In genomic region chr1:64038119-64038518, GRCh38 we compare ENCODE assay signal across 15 cellular contexts.
DNase-seq lines count a peak whose midpoint lies in the region; ATAC-seq and TF ChIP-seq lines count a peak whose summit lies in the region.
"Had no signal": no experiment of that assay in that cellular context is flagged by ENCODE, and none has a peak within 500 bp of the region (broad histone marks: within the 10 kb centered on the region; RNA-seq: fewer than 3 reads in every experiment).

No MANE protein-coding gene starts in this region.

- intact Hi-C loops in Right ventricle myocardium superior (cut with DNase I): no loop called here
- intact Hi-C loops in aorta (cut with DNase I): loop anchor here in 1 of 2 donors (5.0 kb wide), 1 partner anchor 61 kb away; no protein-coding TSS in a partner anchor
- intact Hi-C loops in activated CD8-positive, alpha-beta T cell treated with anti-CD3 and anti-CD28 coated beads for 36 hours (cut with micrococcal nuclease): no loop called here
- intact Hi-C loops in activated naive CD4-positive, alpha-beta T cell treated with anti-CD3 and anti-CD28 coated beads for 36 hours (cut with micrococcal nuclease): no loop called here

- WGBS in endodermal cell (ENCODE audit: insufficient coverage in 1 of 2, insufficient read length in 1 of 2), 2 experiments: 93 to 100% methylated on average over 1 to 4 of the region's 4 CpGs
- 14 to 27% methylated on average over 4 of the region's 4 CpGs for WGBS in aorta, 2 donors

- peak overlapping the region; percentile 68 for H3K27ac ChIP-seq in cardiac muscle cell
- no peak overlapping the region for H3K27ac ChIP-seq in endodermal cell (ENCODE audit: low read depth, low read length)
- H3K27ac ChIP-seq in aorta (ENCODE audit: low read depth in 1 of 2, low read length in 2 of 2): peak overlapping the region; percentile 9 to 16

- H3K9ac ChIP-seq in endodermal cell (ENCODE audit: extremely low read depth, low read length, poor library complexity, severe bottlenecking): no peak overlapping the region

- DNase-seq in cardiac muscle cell (ENCODE audit: low read depth in 1 of 2, low spot score in 1 of 2): peak; percentile 85
- no peak for DNase-seq in Right ventricle myocardium superior
- no peak for DNase-seq in endodermal cell
- no peak for DNase-seq in mesothelial cell of epicardium (ENCODE audit: low spot score in 2 of 2, unreplicated experiment in 2 of 2)
- DNase-seq in aorta: no peak
- DNase-seq in activated CD8-positive, alpha-beta T cell treated with anti-CD3 and anti-CD28 coated beads for 36 hours: no peak
- DNase-seq in G401 (ENCODE audit: low spot score): no peak
- no peak for DNase-seq in activated naive CD4-positive, alpha-beta T cell treated with anti-CD3 and anti-CD28 coated beads for 36 hours
- DNase-seq: DND-41, hippocampal formation, NCI-H1092 treated with DMSO at 0.1 percent for 48 hours, NCI-H2107, NCI-H82, upper lobe of left lung had no signal

- H3K36me3 ChIP-seq in cardiac muscle cell (no peaks in the 10 kb centered on the region), endodermal cell (ENCODE audit: control insufficient read depth, insufficient read depth, low read length) (no peaks in the 10 kb centered on the region), aorta (ENCODE audit: control insufficient read depth in 1 of 2, insufficient read depth in 2 of 2, low read length in 1 of 2) (no peaks in the 10 kb centered on the region)
- H3K36me3 ChIP-seq: upper lobe of left lung had no signal

- TF ChIP-seq CTCF in cardiac muscle cell (IDR thresholded peaks at IDR 0.05; ENCODE audit: low read depth, low read length) (no peak), endodermal cell (conservative IDR thresholded peaks at IDR 0.05) (no peak), mesothelial cell of epicardium (IDR thresholded peaks at IDR 0.05; ENCODE audit: unreplicated experiment) (no peak)
- TF ChIP-seq CTCF in activated CD8-positive, alpha-beta T cell treated with anti-CD3 and anti-CD28 coated beads for 36 hours (IDR thresholded peaks at IDR 0.05): no peak

- POLR2A ChIA-PET in activated CD8-positive, alpha-beta T cell treated with anti-CD3 and anti-CD28 coated beads for 36 hours (lab: Charles Lee): no interaction called here

- peaks cover 30% of the 10 kb centered on the region for H3K4me1 Mint-ChIP-seq in endodermal cell
- H3K4me1 Mint-ChIP-seq in mesothelial cell of epicardium: peaks cover 74% of the 10 kb centered on the region
- H3K4me1 Mint-ChIP-seq in activated CD8-positive, alpha-beta T cell treated with anti-CD3 and anti-CD28 coated beads for 36 hours (ENCODE audit: low read depth): no peaks in the 10 kb centered on the region
- H3K4me1 Mint-ChIP-seq in activated naive CD4-positive, alpha-beta T cell treated with anti-CD3 and anti-CD28 coated beads for 36 hours (ENCODE audit: low read depth): no peaks in the 10 kb centered on the region

- H3K4me3 ChIP-seq in cardiac muscle cell (no peak overlapping the region), endodermal cell (ENCODE audit: low read length) (no peak overlapping the region), aorta (ENCODE audit: low read length in 2 of 2) (no peak overlapping the region)
- H3K4me3 ChIP-seq: K562, upper lobe of left lung had no signal

- H3K4me3 Mint-ChIP-seq in endodermal cell (no peak overlapping the region), mesothelial cell of epicardium (no peak overlapping the region)
- no peak overlapping the region for H3K4me3 Mint-ChIP-seq in activated CD8-positive, alpha-beta T cell treated with anti-CD3 and anti-CD28 coated beads for 36 hours
- H3K4me3 Mint-ChIP-seq in activated naive CD4-positive, alpha-beta T cell treated with anti-CD3 and anti-CD28 coated beads for 36 hours: no peak overlapping the region

- in situ Hi-C loops in G401 (cut with HindIII; ENCODE audit: low sequenced_read_pairs): no loop called here

- H3K9me3 ChIP-seq in cardiac muscle cell (ENCODE audit: low read depth) (no peaks in the 10 kb centered on the region), endodermal cell (ENCODE audit: control insufficient read depth, low read length) (no peaks in the 10 kb centered on the region), aorta (ENCODE audit: control insufficient read depth, low read length) (no peaks in the 10 kb centered on the region)
- H3K9me3 ChIP-seq: upper lobe of left lung had no signal

- H3K27me3 ChIP-seq in cardiac muscle cell (no peaks in the 10 kb centered on the region), endodermal cell (ENCODE audit: control insufficient read depth, insufficient read depth, low read length, poor library complexity, severe bottlenecking) (no peaks in the 10 kb centered on the region), aorta (ENCODE audit: control insufficient read depth in 1 of 2, insufficient read depth in 2 of 2, low read length in 1 of 2) (no peaks in the 10 kb centered on the region)
- H3K27me3 ChIP-seq: upper lobe of left lung had no signal

- CTCF ChIA-PET in activated CD8-positive, alpha-beta T cell treated with anti-CD3 and anti-CD28 coated beads for 36 hours (lab: Charles Lee): no interaction called here
- CTCF ChIA-PET in activated naive CD4-positive, alpha-beta T cell treated with anti-CD3 and anti-CD28 coated beads for 36 hours (lab: Charles Lee): no interaction called here

- H3K4me1 ChIP-seq in cardiac muscle cell (ENCODE audit: low read depth) (peaks cover 44% of the 10 kb centered on the region), endodermal cell (ENCODE audit: control insufficient read depth, insufficient read depth, low read length) (no peaks in the 10 kb centered on the region), aorta (ENCODE audit: control insufficient read depth in 1 of 2, insufficient read depth in 2 of 2, low read length in 2 of 2) (peaks cover 22 to 26% of the 10 kb centered on the region in 2 donors)

- H3K27me3 Mint-ChIP-seq in endodermal cell (ENCODE audit: insufficient read depth) (no peaks in the 10 kb centered on the region), mesothelial cell of epicardium (ENCODE audit: low read depth) (no peaks in the 10 kb centered on the region)
- no peaks in the 10 kb centered on the region for H3K27me3 Mint-ChIP-seq in activated CD8-positive, alpha-beta T cell treated with anti-CD3 and anti-CD28 coated beads for 36 hours
- peaks cover 3% of the 10 kb centered on the region for H3K27me3 Mint-ChIP-seq in activated naive CD4-positive, alpha-beta T cell treated with anti-CD3 and anti-CD28 coated beads for 36 hours (ENCODE audit: low read depth)

- H3K36me3 Mint-ChIP-seq in endodermal cell (ENCODE audit: low read depth) (peaks cover 16% of the 10 kb centered on the region), mesothelial cell of epicardium (peaks cover 17% of the 10 kb centered on the region)
- H3K36me3 Mint-ChIP-seq in activated CD8-positive, alpha-beta T cell treated with anti-CD3 and anti-CD28 coated beads for 36 hours (ENCODE audit: low read depth): no peaks in the 10 kb centered on the region
- no peaks in the 10 kb centered on the region for H3K36me3 Mint-ChIP-seq in activated naive CD4-positive, alpha-beta T cell treated with anti-CD3 and anti-CD28 coated beads for 36 hours (ENCODE audit: low read depth)

- H3K9me3 Mint-ChIP-seq in endodermal cell (no peaks in the 10 kb centered on the region), mesothelial cell of epicardium (peaks cover 10% of the 10 kb centered on the region)
- H3K9me3 Mint-ChIP-seq in activated CD8-positive, alpha-beta T cell treated with anti-CD3 and anti-CD28 coated beads for 36 hours: no peaks in the 10 kb centered on the region
- no peaks in the 10 kb centered on the region for H3K9me3 Mint-ChIP-seq in activated naive CD4-positive, alpha-beta T cell treated with anti-CD3 and anti-CD28 coated beads for 36 hours

- no peak for ATAC-seq in Right ventricle myocardium superior (ENCODE audit: poor library complexity)
- no peak for ATAC-seq in aorta (ENCODE audit: low FRiP score)
- no peak for ATAC-seq in activated CD8-positive, alpha-beta T cell treated with anti-CD3 and anti-CD28 coated beads for 36 hours
- ATAC-seq: K562 had no signal

- H3K27ac Mint-ChIP-seq in endodermal cell: peak overlapping the region; percentile 24
- H3K27ac Mint-ChIP-seq in mesothelial cell of epicardium: peak overlapping the region; percentile 97
- H3K27ac Mint-ChIP-seq in activated CD8-positive, alpha-beta T cell treated with anti-CD3 and anti-CD28 coated beads for 36 hours: no peak overlapping the region
- H3K27ac Mint-ChIP-seq in activated naive CD4-positive, alpha-beta T cell treated with anti-CD3 and anti-CD28 coated beads for 36 hours: no peak overlapping the region

Comparison
In these comparisons a context has a peak if more than half of its experiments do, and no peak if none do; other contexts are left out.
1. DNase-seq: peak in cardiac muscle cell (2 of 2); none in Right ventricle myocardium superior (single experiment), endodermal cell (single experiment), mesothelial cell of epicardium (0 of 2), aorta (0 of 2), activated CD8-positive, alpha-beta T cell treated with anti-CD3 and anti-CD28 coated beads for 36 hours (single experiment), G401 (single experiment) and activated naive CD4-positive, alpha-beta T cell treated with anti-CD3 and anti-CD28 coated beads for 36 hours (single experiment).
2. H3K27ac Mint-ChIP-seq: peak in endodermal cell (single experiment) and mesothelial cell of epicardium (single experiment); none in activated CD8-positive, alpha-beta T cell treated with anti-CD3 and anti-CD28 coated beads for 36 hours (single experiment) and activated naive CD4-positive, alpha-beta T cell treated with anti-CD3 and anti-CD28 coated beads for 36 hours (single experiment).